Comparison of ENCODE assay signal across 22 cellular contexts in the genomic region with DNA sequence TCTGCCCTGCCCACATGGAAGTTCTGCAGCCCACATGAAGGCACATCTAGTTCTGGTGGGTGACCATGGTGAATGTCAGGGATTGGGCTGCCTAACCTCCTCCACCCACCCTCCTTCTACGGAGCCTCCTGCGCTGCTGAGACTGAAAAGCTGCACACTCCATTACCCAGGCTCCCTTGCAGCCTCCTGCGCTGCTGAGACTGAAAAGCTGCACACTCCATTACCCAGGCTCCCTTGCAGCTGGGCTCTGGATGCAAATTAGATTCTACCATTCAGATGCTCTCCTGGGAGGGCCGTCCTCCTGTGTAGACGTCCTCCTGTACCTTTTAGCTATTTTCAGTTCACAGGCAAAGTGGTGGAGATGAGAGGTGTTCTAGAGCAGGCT.
"Had no signal": no experiment of that assay in that cellular context is flagged by ENCODE, and none has a peak within 500 bp of the region (broad histone marks: within the 10 kb centered on the region; RNA-seq: fewer than 3 reads in every experiment).

No MANE protein-coding gene starts in this region.

- H3K27me3 Mint-ChIP-seq: activated naive CD4-positive, alpha-beta T cell treated with anti-CD3 and anti-CD28 coated beads, Interleukin-2, amount 50 U/mL, for 24 hours; central memory CD8-positive, alpha-beta T cell had no signal

- FAIRE-seq: TTC549 had no signal

- H3K4me1 ChIP-seq: ascending aorta, colonic mucosa, esophagus squamous epithelium, gastrocnemius medialis, heart left ventricle, spleen had no signal

- H3K27me3 ChIP-seq: ascending aorta, brain microvascular endothelial cell, colonic mucosa, dorsolateral prefrontal cortex, esophagus squamous epithelium, gastrocnemius medialis, heart left ventricle, spleen had no signal

- H3K27ac Mint-ChIP-seq: activated naive CD4-positive, alpha-beta T cell treated with anti-CD3 and anti-CD28 coated beads, Interleukin-2, amount 50 U/mL, for 24 hours; type B pancreatic cell had no signal

- H3K4me1 Mint-ChIP-seq: central memory CD8-positive, alpha-beta T cell had no signal

- H3K9me3 ChIP-seq: colonic mucosa, esophagus squamous epithelium, gastrocnemius medialis, heart left ventricle, mucosa of descending colon, spleen, thoracic aorta had no signal

- H3K36me3 ChIP-seq: brain microvascular endothelial cell, colonic mucosa, thoracic aorta had no signal

- H3K27ac ChIP-seq: ascending aorta, brain microvascular endothelial cell, colonic mucosa, esophagus squamous epithelium, gastrocnemius medialis, heart left ventricle, spleen, thoracic aorta had no signal

- H3K9me3 Mint-ChIP-seq: activated naive CD4-positive, alpha-beta T cell treated with anti-CD3 and anti-CD28 coated beads, Interleukin-2, amount 50 U/mL, for 24 hours; central memory CD8-positive, alpha-beta T cell had no signal

- H3K4me3 Mint-ChIP-seq: activated naive CD4-positive, alpha-beta T cell treated with anti-CD3 and anti-CD28 coated beads, Interleukin-2, amount 50 U/mL, for 24 hours; central memory CD8-positive, alpha-beta T cell; type B pancreatic cell had no signal

- H3K4me3 ChIP-seq: ascending aorta, colonic mucosa, dorsolateral prefrontal cortex, esophagus squamous epithelium, gastrocnemius medialis, heart left ventricle, mucosa of descending colon, spleen, thoracic aorta had no signal

- DNase-seq: activated gamma-delta T cell treated with Interleukin-2 at 50 U/mL for 16 hours; activated T-cell treated with anti-CD3 and anti-CD28 coated beads, Interleukin-2, amount 50 U/mL, for 1 hour; brain microvascular endothelial cell; colonic mucosa; esophagus squamous epithelium; gastrocnemius medialis; heart left ventricle; left cardiac atrium; mesendoderm; mucosa of descending colon; retina; spleen; stimulated activated CD4-positive, alpha-beta T cell treated with anti-CD3 and anti-CD28 coated beads, Interleukin-4, amount 100 ng/mL, for 1 hour; stimulated activated naive CD4-positive, alpha-beta T cell treated with Interleukin-2 at 50 U/mL for 16 hours; T-helper 1 cell had no signal

- ATAC-seq: gastrocnemius medialis, left cardiac atrium, mucosa of descending colon had no signal
